ENCODE assay signal across 8 cellular contexts in the genomic region with DNA sequence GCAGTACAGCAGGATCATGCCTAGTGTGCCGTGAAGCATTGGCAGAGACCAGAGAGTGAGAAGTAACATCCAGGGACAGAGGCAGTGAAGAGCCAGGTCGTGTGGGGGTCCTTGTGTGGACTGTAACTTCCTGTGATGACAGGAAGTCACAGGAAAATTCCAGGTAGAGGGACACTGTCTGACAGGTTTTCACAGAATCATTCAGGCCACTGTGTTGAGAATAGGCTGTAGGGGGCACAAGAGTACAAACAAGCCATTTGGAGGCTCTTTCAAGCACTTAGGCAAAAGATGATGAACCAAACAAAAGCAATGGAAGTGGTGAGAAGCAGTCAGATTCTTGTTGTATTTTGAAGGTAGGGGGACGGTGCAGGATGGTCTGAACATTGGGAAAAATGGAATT. TPM values are rescaled to one million over a fixed set of nuclear protein-coding genes. Genes with fewer than 3 reads are reported as not detected.
DNase-seq lines count a peak whose midpoint lies in the region; ATAC-seq and TF ChIP-seq lines count a peak whose summit lies in the region.

No MANE protein-coding gene starts in this region.

- no peaks in the 10 kb centered on the region for H3K36me3 ChIP-seq in GM23248 (ENCODE audit: low read depth)
- no peaks in the 10 kb centered on the region for H3K36me3 ChIP-seq in smooth muscle cell (ENCODE audit: low read depth)

- H3K9ac ChIP-seq in GM23248: no peak overlapping the region
- no peak overlapping the region for H3K9ac ChIP-seq in smooth muscle cell (ENCODE audit: low read depth)

- H3F3A ChIP-seq in GM23248 (ENCODE audit: insufficient read depth) (no peaks in the 10 kb centered on the region), smooth muscle cell (ENCODE audit: low read depth) (no peaks in the 10 kb centered on the region)

- H3K79me2 ChIP-seq in GM23248 (ENCODE audit: insufficient read depth) (no peaks in the 10 kb centered on the region), smooth muscle cell (ENCODE audit: low read depth) (no peaks in the 10 kb centered on the region)

- H3K4me2 ChIP-seq in GM23248 (ENCODE audit: unreplicated experiment) (no peak overlapping the region), smooth muscle cell (no peak overlapping the region)

- H3K9me3 Mint-ChIP-seq in CD14-positive monocyte: peaks cover 0 to 2% (median 0%) of the 10 kb centered on the region in 7 donors
- H3K9me3 Mint-ChIP-seq in activated CD8-positive, alpha-beta T cell treated with anti-CD3 and anti-CD28 coated beads for 36 hours: no peaks in the 10 kb centered on the region

- ATAC-seq in activated CD8-positive, alpha-beta T cell treated with anti-CD3 and anti-CD28 coated beads for 36 hours: peak; percentile 51
- ATAC-seq in GM21390 (IDR thresholded peaks at IDR 0.05; ENCODE audit: unreplicated experiment): no peak

- H3K4me3 ChIP-seq in GM23248 (no peak overlapping the region), smooth muscle cell (no peak overlapping the region)

- CTCF ChIA-PET in activated CD8-positive, alpha-beta T cell treated with anti-CD3 and anti-CD28 coated beads for 36 hours (lab: Charles Lee): interaction anchor here (0.6 to 2.1 kb wide), 7 partner anchors 9 to 199 kb away, joined by 3 to 8 read pairs (median 3); no protein-coding TSS in a partner anchor

- H3K4me1 ChIP-seq in GM23248 (ENCODE audit: insufficient read depth) (no peaks in the 10 kb centered on the region), smooth muscle cell (ENCODE audit: low read depth) (no peaks in the 10 kb centered on the region)

- in situ Hi-C loops in GM23248 (cut with MboI): no loop called here

- no peak overlapping the region for H3K4me3 Mint-ChIP-seq in CD14-positive monocyte
- no peak overlapping the region for H3K4me3 Mint-ChIP-seq in activated CD8-positive, alpha-beta T cell treated with anti-CD3 and anti-CD28 coated beads for 36 hours

- no peaks in the 10 kb centered on the region for H3K9me2 ChIP-seq in GM23248 (ENCODE audit: insufficient read depth)

- POLR2A ChIA-PET in activated CD8-positive, alpha-beta T cell treated with anti-CD3 and anti-CD28 coated beads for 36 hours (lab: Charles Lee): interaction anchor here (1.0 kb wide), 1 partner anchor 155 kb away, joined by 3 read pairs; no protein-coding TSS in a partner anchor

- 80 to 93% methylated on average over 3 of the region's 3 CpGs for WGBS in GM23248 (ENCODE audit: low coverage in 1 of 2, low lambda C conversion rate in 2 of 2, missing lambda C conversion rate in 2 of 2), 2 experiments
- 74% methylated on average over 3 of the region's 3 CpGs for WGBS in smooth muscle cell (ENCODE audit: low lambda C conversion rate)

- peaks cover 14 to 20% of the 10 kb centered on the region in 2 donors for H3K36me3 Mint-ChIP-seq in CD14-positive monocyte
- peaks cover 4% of the 10 kb centered on the region for H3K36me3 Mint-ChIP-seq in activated CD8-positive, alpha-beta T cell treated with anti-CD3 and anti-CD28 coated beads for 36 hours (ENCODE audit: low read depth)

- H3K27ac Mint-ChIP-seq in CD14-positive monocyte: no peak overlapping the region
- no peak overlapping the region for H3K27ac Mint-ChIP-seq in activated CD8-positive, alpha-beta T cell treated with anti-CD3 and anti-CD28 coated beads for 36 hours

- DNase-seq in CD14-positive monocyte (ENCODE audit: low spot score) (no peak), GM23248 (peak; percentile 27), hippocampal formation (lab: John Stamatoyannopoulos, UW) (peak; percentile 1 to 35), smooth muscle cell (lab: John Stamatoyannopoulos, UW; ENCODE audit: unreplicated experiment) (no peak), NCI-H2081 treated with DMSO at 0.1 percent for 48 hours (lab: John Stamatoyannopoulos, UW) (no peak), HK-2 (ENCODE audit: unreplicated experiment) (no peak)
- DNase-seq in activated CD8-positive, alpha-beta T cell treated with anti-CD3 and anti-CD28 coated beads for 36 hours: peak; percentile 9

- H3K27ac ChIP-seq in GM23248 (no peak overlapping the region), smooth muscle cell (ENCODE audit: low read depth) (no peak overlapping the region)

- H2AFZ ChIP-seq in GM23248: no peak overlapping the region
- H2AFZ ChIP-seq in smooth muscle cell (ENCODE audit: low read depth): no peak overlapping the region

- H3K27me3 Mint-ChIP-seq in CD14-positive monocyte (ENCODE audit: low read depth in 3 of 3): no peaks in the 10 kb centered on the region
- H3K27me3 Mint-ChIP-seq in activated CD8-positive, alpha-beta T cell treated with anti-CD3 and anti-CD28 coated beads for 36 hours: no peaks in the 10 kb centered on the region

- no peaks in the 10 kb centered on the region for H3K4me1 Mint-ChIP-seq in CD14-positive monocyte
- no peaks in the 10 kb centered on the region for H3K4me1 Mint-ChIP-seq in activated CD8-positive, alpha-beta T cell treated with anti-CD3 and anti-CD28 coated beads for 36 hours (ENCODE audit: low read depth)

- no peaks in the 10 kb centered on the region for H3K9me3 ChIP-seq in GM23248 (ENCODE audit: low read depth)
- no peaks in the 10 kb centered on the region for H3K9me3 ChIP-seq in smooth muscle cell (replicated peaks; ENCODE audit: low read depth)

- TF ChIP-seq CTCF in CD14-positive monocyte (IDR thresholded peaks at IDR 0.05) (peak; percentile 33), smooth muscle cell (IDR thresholded peaks at IDR 0.05; ENCODE audit: borderline replicate concordance, insufficient read depth, poor library complexity, severe bottlenecking) (peak; percentile 27)
- TF ChIP-seq CTCF in activated CD8-positive, alpha-beta T cell treated with anti-CD3 and anti-CD28 coated beads for 36 hours (IDR thresholded peaks at IDR 0.05): peak; percentile 24

- intact Hi-C loops in CD14-positive monocyte (cut with micrococcal nuclease): no loop called here
- intact Hi-C loops in activated CD8-positive, alpha-beta T cell treated with anti-CD3 and anti-CD28 coated beads for 36 hours (cut with micrococcal nuclease): no loop called here

- H3K27me3 ChIP-seq in GM23248 (replicated peaks; ENCODE audit: insufficient read depth) (no peaks in the 10 kb centered on the region), smooth muscle cell (ENCODE audit: low read depth) (no peaks in the 10 kb centered on the region)

- H4K20me1 ChIP-seq in GM23248 (ENCODE audit: insufficient read depth) (no peaks in the 10 kb centered on the region), smooth muscle cell (ENCODE audit: low read depth) (no peaks in the 10 kb centered on the region)

RNA-seq across cellular contexts. Expression of gene N4BP2L1, which starts 46.4 kb away (rescaled TPM):
- polyA plus RNA-seq in CD14-positive monocyte (10 to 100 TPM; 81.5 to 82.5 TPM), GM23248 (2016; fragmentation: Nextera tagmentation; extraction: Ambion mirVana) (0.80 and 1.4 TPM in 2 replicates), smooth muscle cell (0.64 and 1.6 TPM in 2 replicates)
- 1.1 and 1.2 TPM in 2 replicates for total RNA-seq in GM23248 (2014; rRNA removed; shearing (Covaris generic))
- 10 to 100 TPM; 26.2 to 32.2 TPM for total RNA-seq in activated CD8-positive, alpha-beta T cell treated with anti-CD3 and anti-CD28 coated beads for 36 hours
- total RNA-seq in smooth muscle cell: 0.99 and 1.4 TPM in 2 replicates

Comparison
In these comparisons a context has a peak if more than half of its experiments do, and no peak if none do; other contexts are left out.
1. DNase-seq: peak in GM23248 (single experiment), activated CD8-positive, alpha-beta T cell treated with anti-CD3 and anti-CD28 coated beads for 36 hours (single experiment) and hippocampal formation (2 of 2); none in CD14-positive monocyte (single experiment), smooth muscle cell (single experiment), NCI-H2081 treated with DMSO at 0.1 percent for 48 hours (single experiment) and HK-2 (single experiment).
2. RNA of gene N4BP2L1, which starts 46.4 kb away (total RNA-seq): 26.2 to 32.2 TPM in activated CD8-positive, alpha-beta T cell treated with anti-CD3 and anti-CD28 coated beads for 36 hours; 1.1 to 1.2 TPM in GM23248 and 0.99 to 1.4 TPM in smooth muscle cell; every median in the first group is over 10 times any median in the second.
3. Peak in every context shown above with its lines, with median percentiles within 50 percentile points of each other: CTCF ChIP-seq.